1 cellular context compared by ENCODE assay signal in genomic region chr20:2101935-2102584, GRCh38.
A peak's percentile ranks its signal among the peaks of the same experiment; 100 is the strongest.
TF ChIP-seq lines count a peak whose summit lies in the region.

No MANE protein-coding gene starts in this region.

TF ChIP-seq in GM12878, 131 proteins besides CTCF, POLR2A, EP300 and RAD21 (continued from another document):
- TF ChIP-seq SKIL (IDR thresholded peaks at IDR 0.05; ENCODE audit: low read depth, poor library complexity, severe bottlenecking): peak; percentile 100
- peak; percentile 68; the same call in 1 of the 2 replicates for TF ChIP-seq POLR2AphosphoS5 (IDR thresholded peaks at IDR 0.05; ENCODE audit: low read length)
- 0 out of 2 replicates have a peak, but pooled peaks have one; percentile 7 for TF ChIP-seq SPI1 (IDR thresholded peaks at IDR 0.05; ENCODE audit: borderline replicate concordance, insufficient read depth, low read depth, low read length)
- TF ChIP-seq FOXM1 (IDR thresholded peaks at IDR 0.05; ENCODE audit: low read depth, low read length): peak; percentile 89
- TF ChIP-seq BHLHE40 (IDR thresholded peaks at IDR 0.05; ENCODE audit: borderline replicate concordance in 1 of 2, low read depth in 2 of 2, low read length in 1 of 2): peak; percentile 96 to 98
- 0 out of 3 replicates have a peak, but pooled peaks have one; percentile 11 for TF ChIP-seq POU2F2 (IDR thresholded peaks at IDR 0.05; ENCODE audit: borderline replicate concordance, low read depth, low read length)
- no peak for TF ChIP-seq ZBTB11 (CRISPR knock-in tag; IDR thresholded peaks at IDR 0.05)
- TF ChIP-seq TCF7 (IDR thresholded peaks at IDR 0.05; ENCODE audit: borderline replicate concordance): 0 out of 2 replicates have a peak, but pooled peaks have one; percentile 48
- TF ChIP-seq MTA2 (IDR thresholded peaks at IDR 0.05; ENCODE audit: low read depth): peak; percentile 65
- TF ChIP-seq HDAC2 (IDR thresholded peaks at IDR 0.05): no peak
- TF ChIP-seq SREBF1 (IDR thresholded peaks at IDR 0.05; ENCODE audit: low read length): peak; percentile 98
- no peak for TF ChIP-seq ZNF217 (IDR thresholded peaks at IDR 0.05)
- peak; percentile 100 for TF ChIP-seq RELB (IDR thresholded peaks at IDR 0.05; ENCODE audit: low read depth)
- no peak; the same call in 1 of the 2 replicates for TF ChIP-seq CHD2 (IDR thresholded peaks at IDR 0.05; ENCODE audit: borderline replicate concordance, low read depth, low read length)
- TF ChIP-seq MTA3 (IDR thresholded peaks at IDR 0.05; ENCODE audit: borderline replicate concordance, low read length): no peak
- peak; percentile 95 for TF ChIP-seq JUND (IDR thresholded peaks at IDR 0.05; ENCODE audit: low read depth, low read length)
- TF ChIP-seq RB1 (IDR thresholded peaks at IDR 0.05; ENCODE audit: borderline replicate concordance): peak; percentile 73; the same call in 1 of the 2 replicates
- TF ChIP-seq ZSCAN29 (IDR thresholded peaks at IDR 0.05): peak; percentile 60; the same call in 1 of the 2 replicates
- TF ChIP-seq ELK1 (IDR thresholded peaks at IDR 0.05; ENCODE audit: low read depth, low read length): peak; percentile 88
- TF ChIP-seq PAX5 (IDR thresholded peaks at IDR 0.05; ENCODE audit: borderline replicate concordance, low read depth, low read length): peak; percentile 12; the same call in 1 of the 2 replicates
- peak; percentile 82 for TF ChIP-seq STAT1 (conservative IDR thresholded peaks at IDR 0.05)
- no peak for TF ChIP-seq ETV6 (conservative IDR thresholded peaks at IDR 0.05 in 1 of 2, IDR thresholded peaks at IDR 0.05 in 1 of 2; ENCODE audit: borderline replicate concordance in 1 of 2, low read depth in 1 of 2)
- peak; percentile 36; the same call in 1 of the 2 replicates for TF ChIP-seq CREM (IDR thresholded peaks at IDR 0.05; ENCODE audit: low read depth)
- no peak for TF ChIP-seq PRDM15 (CRISPR knock-in tag; IDR thresholded peaks at IDR 0.05)
- TF ChIP-seq IRF4 (IDR thresholded peaks at IDR 0.05; ENCODE audit: low read depth, low read length): 0 out of 2 replicates have a peak, but pooled peaks have one; percentile 51
- TF ChIP-seq NFXL1 (IDR thresholded peaks at IDR 0.05; ENCODE audit: borderline replicate concordance): no peak
- no peak for TF ChIP-seq SMAD1 (IDR thresholded peaks at IDR 0.05; ENCODE audit: low read depth, partially characterized antibody)
- TF ChIP-seq TBL1XR1 (IDR thresholded peaks at IDR 0.05; ENCODE audit: low read depth, low read length): peak; percentile 34; the same call in 1 of the 2 replicates
- peak; percentile 44; the same call in 1 of the 2 replicates for TF ChIP-seq CREB1 (IDR thresholded peaks at IDR 0.05; ENCODE audit: low read depth)
- no peak for TF ChIP-seq RBBP5 (conservative IDR thresholded peaks at IDR 0.05)
- peak; percentile 23 for TF ChIP-seq MYC (IDR thresholded peaks at IDR 0.05; ENCODE audit: insufficient read depth, insufficient read length, insufficient replicate concordance, low read length, severe bottlenecking)
- TF ChIP-seq BCLAF1 (IDR thresholded peaks at IDR 0.05): peak; percentile 94
- TF ChIP-seq ZNF622 (IDR thresholded peaks at IDR 0.05): no peak
- no peak for TF ChIP-seq PKNOX1 (IDR thresholded peaks at IDR 0.05)
